ENCODE assay signal across 13 cellular contexts in genomic region chr12:69502342-69503081, GRCh38. TPM values are rescaled to one million over a fixed set of nuclear protein-coding genes. Genes with fewer than 3 reads are reported as not detected.
A peak's percentile ranks its signal among the peaks of the same experiment; 100 is the strongest.
DNase-seq lines count a peak whose midpoint lies in the region; ATAC-seq and TF ChIP-seq lines count a peak whose summit lies in the region.
"Had no signal": no experiment of that assay in that cellular context is flagged by ENCODE, and none has a peak within 500 bp of the region (broad histone marks: within the 10 kb centered on the region; RNA-seq: fewer than 3 reads in every experiment).

No MANE protein-coding gene starts in this region.

- WGBS in mammary epithelial cell (ENCODE audit: low coverage, missing lambda C conversion rate), result 58% methylated on average over 8 of the region's 8 CpGs
- WGBS in H9 (ENCODE audit: extremely low coverage, insufficient read length, low lambda C conversion rate), result no CpG with 5 or more reads among the region's 8 CpGs
- WGBS in stomach, 5 donors, result 93 to 96% (median 94%) methylated on average over 8 of the region's 8 CpGs

- H3K56ac ChIP-seq in H9 (ENCODE audit: insufficient read length, low read depth, low read length), result no peak overlapping the region

- H2BK12ac ChIP-seq in H9 (ENCODE audit: insufficient read length, low read depth, low read length), result no peak overlapping the region

- H3K27me3 ChIP-seq in mammary epithelial cell (ENCODE audit: insufficient read depth, low read length), result no peaks in the 10 kb centered on the region
- H3K27me3 ChIP-seq in osteoblast (ENCODE audit: insufficient read depth, low read length), result no peaks in the 10 kb centered on the region
- no peaks in the 10 kb centered on the region for H3K27me3 ChIP-seq in H9 (ENCODE audit: insufficient read depth, low read length)
- H3K27me3 ChIP-seq in naive thymus-derived CD4-positive, alpha-beta T cell (ENCODE audit: control insufficient read depth in 2 of 2, insufficient read depth in 2 of 2, low read length in 2 of 2), result no peaks in the 10 kb centered on the region
- H3K27me3 ChIP-seq in stomach, result no peaks in the 10 kb centered on the region

- no peak for TF ChIP-seq CTCF in mammary epithelial cell (conservative IDR thresholded peaks at IDR 0.05 in 1 of 2, IDR thresholded peaks at IDR 0.05 in 1 of 2; ENCODE audit: extremely low read depth in 1 of 2, insufficient read depth in 1 of 2, low read depth in 1 of 2, low read length in 2 of 2)
- TF ChIP-seq CTCF in osteoblast (IDR thresholded peaks at IDR 0.05; ENCODE audit: extremely low read depth, low read depth, low read length), result no peak
- TF ChIP-seq CTCF in H9 (conservative IDR thresholded peaks at IDR 0.05), result no peak
- TF ChIP-seq CTCF in stomach (IDR thresholded peaks at IDR 0.05), result no peak

- no peaks in the 10 kb centered on the region; a peak in 1 of 7 replicates for H3K36me3 Mint-ChIP-seq in H9 (ENCODE audit: insufficient read depth in 1 of 3, low read depth in 3 of 3)
- H3K36me3 Mint-ChIP-seq in naive thymus-derived CD4-positive, alpha-beta T cell, result peaks cover 0 to 17% (median 6%) of the 10 kb centered on the region in 5 donors

- CTCF ChIA-PET in mammary epithelial cell (lab: Charles Lee; ENCODE audit: low non-redundant PET), result interaction anchor here (0.6 kb wide), 1 partner anchor 69 kb away, joined by 3 read pairs; no protein-coding TSS in a partner anchor
- CTCF ChIA-PET in naive thymus-derived CD4-positive, alpha-beta T cell (lab: Charles Lee), result no interaction called here

- dilution Hi-C loops in mammary epithelial cell (cut with HindIII; ENCODE audit: low sequenced_read_pairs), result no loop called here

- no peak overlapping the region for H2AK5ac ChIP-seq in H9 (ENCODE audit: insufficient read length, low read length)

- peaks cover 3% of the 10 kb centered on the region for H3K79me1 ChIP-seq in H9 (ENCODE audit: insufficient read depth, low read depth, low read length, poor library complexity, severe bottlenecking)

- no peak overlapping the region for H3K23ac ChIP-seq in H9 (ENCODE audit: insufficient read length, low read depth, low read length)

- H3K18ac ChIP-seq in H9 (ENCODE audit: insufficient read length, low read depth, low read length), result no peak overlapping the region

- POLR2A ChIA-PET in naive thymus-derived CD4-positive, alpha-beta T cell (lab: Charles Lee), result no interaction called here

- H3K36me3 ChIP-seq in mammary epithelial cell (ENCODE audit: insufficient read depth, low read length), result no peaks in the 10 kb centered on the region
- H3K36me3 ChIP-seq in osteoblast (ENCODE audit: insufficient read depth, low read length), result no peaks in the 10 kb centered on the region
- no peaks in the 10 kb centered on the region for H3K36me3 ChIP-seq in naive thymus-derived CD4-positive, alpha-beta T cell (ENCODE audit: control insufficient read depth in 2 of 3, insufficient read depth in 3 of 3, low read length in 3 of 3)
- no peaks in the 10 kb centered on the region for H3K36me3 ChIP-seq in stomach
- H3K36me3 ChIP-seq: lower lobe of right lung had no signal

- H3K4me2 ChIP-seq in mammary epithelial cell (ENCODE audit: insufficient read depth, low read depth, low read length) (peak overlapping the region; percentile 51), osteoblast (ENCODE audit: insufficient read depth, low read length) (peak overlapping the region; percentile 66), H9 (ENCODE audit: insufficient read depth, insufficient read length, low read length) (no peak overlapping the region)

- H4K5ac ChIP-seq in H9 (ENCODE audit: insufficient read length, low read depth, low read length), result no peak overlapping the region

- no peak overlapping the region for H3K14ac ChIP-seq in H9 (ENCODE audit: insufficient read depth, low read length)

- no peak overlapping the region for H3K27ac Mint-ChIP-seq in H9
- H3K27ac Mint-ChIP-seq in naive thymus-derived CD4-positive, alpha-beta T cell, result peak overlapping the region in 1 of 9 donors; percentile 48

- H4K91ac ChIP-seq in H9 (ENCODE audit: insufficient read length, low read depth, low read length), result no peak overlapping the region

- H3K4me3 ChIP-seq in mammary epithelial cell (replicated peaks in 1 of 3; ENCODE audit: insufficient read depth in 1 of 3, low read depth in 2 of 3, low read length in 3 of 3) (no peak overlapping the region), osteoblast (ENCODE audit: insufficient read depth, low read length) (no peak overlapping the region), stomach (no peak overlapping the region)
- H3K4me3 ChIP-seq in naive thymus-derived CD4-positive, alpha-beta T cell (ENCODE audit: low read length), result no peak overlapping the region
- H3K4me3 ChIP-seq: lower lobe of right lung had no signal

- no peak overlapping the region for H2BK5ac ChIP-seq in H9 (ENCODE audit: insufficient read length, low read length)

- H2AFZ ChIP-seq in mammary epithelial cell (ENCODE audit: low read depth, low read length) (no peak overlapping the region), osteoblast (ENCODE audit: low read length) (no peak overlapping the region), H9 (ENCODE audit: low read length) (no peak overlapping the region)

- TF ChIP-seq POLR2A in stomach (IDR thresholded peaks at IDR 0.05), result no peak

- no peaks in the 10 kb centered on the region for H3K9me3 Mint-ChIP-seq in H9
- no peaks in the 10 kb centered on the region for H3K9me3 Mint-ChIP-seq in naive thymus-derived CD4-positive, alpha-beta T cell

- no TSS peak for BruUV-seq in mammary epithelial cell (replicated peaks; lab: Mats Ljungman, UMichigan)

- H2BK20ac ChIP-seq in H9 (ENCODE audit: low read depth, low read length, poor library complexity, severe bottlenecking), result no peak overlapping the region

- H3K79me2 ChIP-seq in mammary epithelial cell (ENCODE audit: insufficient read depth, low read length), result peaks cover 96% of the 10 kb centered on the region
- H3K79me2 ChIP-seq in osteoblast (ENCODE audit: insufficient read depth, low read length), result peaks cover 89% of the 10 kb centered on the region
- H3K79me2 ChIP-seq in H9 (ENCODE audit: insufficient read depth, low read length), result peaks cover 4% of the 10 kb centered on the region; the same call in 1 of the 2 replicates

- in situ Hi-C loops in mammary epithelial cell (cut with MboI; ENCODE audit: low sequenced_read_pairs in 2 of 2), result no loop called here

- H3K4me1 Mint-ChIP-seq in H9, result peaks cover 10 to 20% of the 10 kb centered on the region in 2 experiments
- peaks cover 9 to 85% (median 70%) of the 10 kb centered on the region in 7 donors for H3K4me1 Mint-ChIP-seq in naive thymus-derived CD4-positive, alpha-beta T cell

- H3K9me3 ChIP-seq in mammary epithelial cell (replicated peaks; ENCODE audit: insufficient read depth, low read length) (no peaks in the 10 kb centered on the region), osteoblast (ENCODE audit: low read depth, low read length) (no peaks in the 10 kb centered on the region), H9 (ENCODE audit: control insufficient read depth, low read depth, low read length) (no peaks in the 10 kb centered on the region), stomach (no peaks in the 10 kb centered on the region)
- H3K9me3 ChIP-seq in naive thymus-derived CD4-positive, alpha-beta T cell (ENCODE audit: control insufficient read depth in 2 of 3, low read length in 3 of 3), result no peaks in the 10 kb centered on the region
- H3K9me3 ChIP-seq: lower lobe of right lung had no signal

- H3K27me3 Mint-ChIP-seq in H9 (ENCODE audit: low read depth), result no peaks in the 10 kb centered on the region
- no peaks in the 10 kb centered on the region for H3K27me3 Mint-ChIP-seq in naive thymus-derived CD4-positive, alpha-beta T cell

- TF ChIP-seq EP300 in stomach (IDR thresholded peaks at IDR 0.05), result no peak

- no peak overlapping the region for H3K4me3 Mint-ChIP-seq in H9
- no peak overlapping the region for H3K4me3 Mint-ChIP-seq in naive thymus-derived CD4-positive, alpha-beta T cell

- H2BK15ac ChIP-seq in H9 (ENCODE audit: low read depth, low read length), result no peak overlapping the region

- H3K27ac ChIP-seq in mammary epithelial cell (ENCODE audit: insufficient read depth, low read depth, low read length) (no peak overlapping the region), osteoblast (ENCODE audit: low read depth, low read length) (peak overlapping the region; percentile 66), H9 (ENCODE audit: insufficient read length, low read depth, low read length) (no peak overlapping the region), stomach (no peak overlapping the region)
- H3K27ac ChIP-seq in naive thymus-derived CD4-positive, alpha-beta T cell (ENCODE audit: low read depth, low read length), result no peak overlapping the region
- H3K27ac ChIP-seq: lower lobe of right lung had no signal

- no peak for ATAC-seq in naive thymus-derived CD4-positive, alpha-beta T cell
- ATAC-seq: lower lobe of right lung had no signal

- no peak overlapping the region for H4K8ac ChIP-seq in H9 (replicated peaks; ENCODE audit: insufficient read length, low read depth, low read length)

- H4K20me1 ChIP-seq in mammary epithelial cell (ENCODE audit: insufficient read depth, low read length), result no peaks in the 10 kb centered on the region
- H4K20me1 ChIP-seq in osteoblast (ENCODE audit: insufficient read depth, low read length), result peaks cover 23% of the 10 kb centered on the region
- H4K20me1 ChIP-seq in H9 (ENCODE audit: control insufficient read depth, insufficient read depth, insufficient read length), result no peaks in the 10 kb centered on the region

- no peak overlapping the region for H2BK120ac ChIP-seq in H9 (ENCODE audit: low read depth, low read length, poor library complexity, severe bottlenecking)

- DNase-seq in EH (ENCODE audit: low read depth) (peak; percentile 87), NCI-H226 (peak; percentile 92), mammary epithelial cell (peak; percentile 73), osteoblast (ENCODE audit: insufficient read length, low spot score, missing footprints) (no peak), H9 (no peak), stomach (no peak)
- DNase-seq in activated CD8-positive, alpha-beta memory T cell treated with anti-CD3 and anti-CD28 coated beads, Interleukin-2, amount 50 U/mL, for 4 hours, result no peak
- no peak for DNase-seq in naive thymus-derived CD4-positive, alpha-beta T cell
- DNase-seq: amygdala, lower lobe of right lung, NCI-H187, NCI-H524 treated with DMSO at 0.1 percent for 48 hours, small intestine had no signal

- intact Hi-C loops in mammary epithelial cell (cut with micrococcal nuclease), result no loop called here
- intact Hi-C loops in naive thymus-derived CD4-positive, alpha-beta T cell (cut with micrococcal nuclease), result no loop called here
- intact Hi-C loops in stomach (cut with DNase I; ENCODE audit: low total_unique reads), result no loop called here

- H3K9ac ChIP-seq in mammary epithelial cell (ENCODE audit: insufficient read depth, low read length) (no peak overlapping the region), H9 (ENCODE audit: extremely low read depth, insufficient read length, low read length) (no peak overlapping the region)

- H3T11ph ChIP-seq in H9 (ENCODE audit: low read length), result no peak overlapping the region

- H3K4me1 ChIP-seq in mammary epithelial cell (ENCODE audit: insufficient read depth, low read length), result peaks cover 44% of the 10 kb centered on the region
- peaks cover 50% of the 10 kb centered on the region for H3K4me1 ChIP-seq in osteoblast (ENCODE audit: insufficient read depth, low read length)
- no peaks in the 10 kb centered on the region for H3K4me1 ChIP-seq in H9 (ENCODE audit: insufficient read depth, low read length)
- peaks cover 2 to 3% of the 10 kb centered on the region in 2 donors for H3K4me1 ChIP-seq in naive thymus-derived CD4-positive, alpha-beta T cell (ENCODE audit: control insufficient read depth in 2 of 2, insufficient read depth in 2 of 2, low read length in 2 of 2)
- H3K4me1 ChIP-seq in stomach, result peaks cover 0 to 77% (median 34%) of the 10 kb centered on the region in 4 donors

- H3K23me2 ChIP-seq in H9 (ENCODE audit: insufficient read length, low read depth, low read length, poor library complexity, severe bottlenecking), result no peaks in the 10 kb centered on the region

- no peak overlapping the region for H3K4ac ChIP-seq in H9 (ENCODE audit: low read depth, low read length)

RNA-seq across cellular contexts. Expression of gene FRS2, which starts 32.3 kb away (rescaled TPM):
- total RNA-seq in mammary epithelial cell (10 to 100 TPM; 30.0 to 72.7 TPM), osteoblast (64.4 and 64.8 TPM in 2 replicates), H9 (2021) (30.6 and 33.7 TPM in 2 replicates), stomach (10 to 100 TPM in 4 of 5 donors, 1 to 10 TPM in 1; 2.0 to 71.0 (median 31.7) TPM)
- polyA plus RNA-seq in mammary epithelial cell (18.6 TPM), stomach (10 to 100 TPM in 1 of 3 donors, 1 to 10 TPM in 2; 3.4 to 10.2 (median 8.2) TPM)
- 46.5 TPM for polyA minus RNA-seq in mammary epithelial cell
- 10 to 100 TPM; 17.5 to 30.1 (median 24.0) TPM for total RNA-seq in naive thymus-derived CD4-positive, alpha-beta T cell
- polyA plus RNA-seq in naive thymus-derived CD4-positive, alpha-beta T cell, result 10 to 100 TPM; 11.0 to 14.9 TPM

Comparison
In these comparisons a context has a peak if more than half of its experiments do, and no peak if none do; other contexts are left out.
1. DNase-seq: peak in EH (single experiment), NCI-H226 (single experiment) and mammary epithelial cell (single experiment); none in osteoblast (single experiment), H9 (single experiment), activated CD8-positive, alpha-beta memory T cell treated with anti-CD3 and anti-CD28 coated beads, Interleukin-2, amount 50 U/mL, for 4 hours (single experiment), naive thymus-derived CD4-positive, alpha-beta T cell (0 of 9) and stomach (single experiment).